ENCODE assay signal across 17 cellular contexts in genomic region chr13:80665792-80666333, GRCh38.
"Had no signal": no experiment of that assay in that cellular context is flagged by ENCODE, and none has a peak within 500 bp of the region (broad histone marks: within the 10 kb centered on the region; RNA-seq: fewer than 3 reads in every experiment).

No MANE protein-coding gene starts in this region.

- H3K27ac ChIP-seq: coronary artery, lower lobe of right lung, tibial nerve, uterus had no signal

- H3K4me3 ChIP-seq: coronary artery, lower lobe of right lung, tibial nerve, uterus had no signal

- H3K4me1 ChIP-seq: lower lobe of right lung, tibial nerve, uterus had no signal

- H3K4me3 Mint-ChIP-seq: activated CD4-positive, alpha-beta T cell treated with anti-CD3 and anti-CD28 coated beads, Interleukin-2, amount 10 ng/mL, durations not matched to agents 24 days and 14 days; activated CD8-positive, alpha-beta T cell treated with anti-CD3 and anti-CD28 coated beads, Interleukin-2, amount 10 ng/mL, durations not matched to agents 7 days and 5 days; activated naive CD4-positive, alpha-beta T cell treated with anti-CD3 and anti-CD28 coated beads, Interleukin-2, amount 10 ng/mL, durations not matched to agents 7 days and 5 days; activated naive CD8-positive, alpha-beta T cell treated with anti-CD3 and anti-CD28 coated beads, Interleukin-2, amount 50 U/mL, for 24 hours; activated T-cell treated with anti-CD3 and anti-CD28 coated beads, Interleukin-2, amount 50 U/mL, for 24 hours; mesothelial cell of epicardium; nephron progenitor cell had no signal

- H3K27me3 ChIP-seq: tibial nerve, uterus had no signal

- H3K36me3 ChIP-seq: lower lobe of right lung, tibial nerve, uterus had no signal

- H3K4me1 Mint-ChIP-seq: activated CD4-positive, alpha-beta T cell treated with anti-CD3 and anti-CD28 coated beads, Interleukin-2, amount 10 ng/mL, durations not matched to agents 24 days and 14 days; activated naive CD4-positive, alpha-beta T cell treated with anti-CD3 and anti-CD28 coated beads, Interleukin-2, amount 10 ng/mL, durations not matched to agents 7 days and 5 days; activated naive CD8-positive, alpha-beta T cell treated with anti-CD3 and anti-CD28 coated beads, Interleukin-2, amount 50 U/mL, for 24 hours had no signal

- H3K36me3 Mint-ChIP-seq: activated naive CD4-positive, alpha-beta T cell treated with anti-CD3 and anti-CD28 coated beads, Interleukin-2, amount 10 ng/mL, durations not matched to agents 7 days and 5 days had no signal

- DNase-seq: activated CD4-positive, alpha-beta T cell treated with anti-CD3 and anti-CD28 coated beads, Interleukin-2, amount 10 ng/mL, durations not matched to agents 24 days and 14 days; activated CD8-positive, alpha-beta T cell treated with anti-CD3 and anti-CD28 coated beads, Interleukin-2, amount 10 ng/mL, durations not matched to agents 7 days and 5 days; activated naive CD4-positive, alpha-beta T cell treated with anti-CD3 and anti-CD28 coated beads, Interleukin-2, amount 10 ng/mL, durations not matched to agents 7 days and 5 days; activated naive CD8-positive, alpha-beta T cell treated with anti-CD3 and anti-CD28 coated beads, Interleukin-2, amount 50 U/mL, for 24 hours; activated T-cell treated with anti-CD3 and anti-CD28 coated beads, Interleukin-2, amount 50 U/mL, for 24 hours; anterior cingulate cortex; islet precursor cell; left colon; lower lobe of right lung; nephron progenitor cell; stimulated activated naive CD4-positive, alpha-beta T cell; T1000; uterus had no signal

- H3K27me3 Mint-ChIP-seq: activated CD4-positive, alpha-beta T cell treated with anti-CD3 and anti-CD28 coated beads, Interleukin-2, amount 10 ng/mL, durations not matched to agents 24 days and 14 days; activated naive CD4-positive, alpha-beta T cell treated with anti-CD3 and anti-CD28 coated beads, Interleukin-2, amount 10 ng/mL, durations not matched to agents 7 days and 5 days; activated naive CD8-positive, alpha-beta T cell treated with anti-CD3 and anti-CD28 coated beads, Interleukin-2, amount 50 U/mL, for 24 hours; activated T-cell treated with anti-CD3 and anti-CD28 coated beads, Interleukin-2, amount 50 U/mL, for 24 hours; progenitor cell of endocrine pancreas had no signal

- H3K9me3 Mint-ChIP-seq: activated CD4-positive, alpha-beta T cell treated with anti-CD3 and anti-CD28 coated beads, Interleukin-2, amount 10 ng/mL, durations not matched to agents 24 days and 14 days; activated naive CD8-positive, alpha-beta T cell treated with anti-CD3 and anti-CD28 coated beads, Interleukin-2, amount 50 U/mL, for 24 hours; nephron progenitor cell had no signal

- H3K27ac Mint-ChIP-seq: activated CD4-positive, alpha-beta T cell treated with anti-CD3 and anti-CD28 coated beads, Interleukin-2, amount 10 ng/mL, durations not matched to agents 24 days and 14 days; activated CD8-positive, alpha-beta T cell treated with anti-CD3 and anti-CD28 coated beads, Interleukin-2, amount 10 ng/mL, durations not matched to agents 7 days and 5 days; activated naive CD4-positive, alpha-beta T cell treated with anti-CD3 and anti-CD28 coated beads, Interleukin-2, amount 10 ng/mL, durations not matched to agents 7 days and 5 days; activated naive CD8-positive, alpha-beta T cell treated with anti-CD3 and anti-CD28 coated beads, Interleukin-2, amount 50 U/mL, for 24 hours; activated T-cell treated with anti-CD3 and anti-CD28 coated beads, Interleukin-2, amount 50 U/mL, for 24 hours; mesothelial cell of epicardium; nephron progenitor cell; progenitor cell of endocrine pancreas had no signal

- ATAC-seq: activated CD8-positive, alpha-beta T cell treated with anti-CD3 and anti-CD28 coated beads, Interleukin-2, amount 10 ng/mL, durations not matched to agents 7 days and 5 days; activated naive CD8-positive, alpha-beta T cell treated with anti-CD3 and anti-CD28 coated beads, Interleukin-2, amount 50 U/mL, for 24 hours; left colon; lower lobe of right lung had no signal

- H3K9me3 ChIP-seq: lower lobe of right lung, uterus had no signal
